ENCODE assay signal across 21 cellular contexts in genomic region chr14:80188571-80188970, GRCh38. TPM values are rescaled to one million over a fixed set of nuclear protein-coding genes. Genes with fewer than 3 reads are reported as not detected.
DNase-seq lines count a peak whose midpoint lies in the region; TF ChIP-seq lines count a peak whose summit lies in the region.
"Had no signal": no experiment of that assay in that cellular context is flagged by ENCODE, and none has a peak within 500 bp of the region (broad histone marks: within the 10 kb centered on the region; RNA-seq: fewer than 3 reads in every experiment).

No MANE protein-coding gene starts in this region.

- H3K4me3 Mint-ChIP-seq in osteocyte (ENCODE audit: unreplicated experiment): no peak overlapping the region
- H3K4me3 Mint-ChIP-seq: CD14-positive monocyte; CD4-positive, alpha-beta memory T cell; CD4-positive, CD25-positive, alpha-beta regulatory T cell; CD8-positive, alpha-beta memory T cell had no signal

- H3K23ac ChIP-seq in trophoblast cell (ENCODE audit: low read length): no peak overlapping the region

- H3K79me2 ChIP-seq in trophoblast cell (ENCODE audit: control insufficient read depth, insufficient read depth, low read length, poor library complexity): no peaks in the 10 kb centered on the region

- H3K18ac ChIP-seq in trophoblast cell (ENCODE audit: low read length): no peak overlapping the region

- H4K12ac ChIP-seq in trophoblast cell (ENCODE audit: low read depth, low read length): no peak overlapping the region

- H3K27me3 ChIP-seq in trophoblast cell (ENCODE audit: insufficient read depth, low read length): no peaks in the 10 kb centered on the region
- H3K27me3 ChIP-seq: BE2C, BLaER1 had no signal

- no peak overlapping the region for H2BK12ac ChIP-seq in trophoblast cell (ENCODE audit: low read length)

- H3K9me3 Mint-ChIP-seq in osteocyte (ENCODE audit: unreplicated experiment): no peaks in the 10 kb centered on the region

- no peaks in the 10 kb centered on the region for H3K9me3 ChIP-seq in trophoblast cell (ENCODE audit: insufficient read depth, low read depth, low read length)
- H3K9me3 ChIP-seq: BE2C, BLaER1 had no signal

- no peak overlapping the region for H4K8ac ChIP-seq in trophoblast cell (ENCODE audit: low read depth, low read length)

- H3K4me1 Mint-ChIP-seq in osteocyte (ENCODE audit: unreplicated experiment): no peaks in the 10 kb centered on the region
- H3K4me1 Mint-ChIP-seq: CD14-positive monocyte; CD4-positive, alpha-beta memory T cell; CD4-positive, CD25-positive, alpha-beta regulatory T cell; CD8-positive, alpha-beta memory T cell had no signal

- H3K14ac ChIP-seq in trophoblast cell (ENCODE audit: low read length): no peak overlapping the region

- no peak overlapping the region for H2AK5ac ChIP-seq in trophoblast cell (ENCODE audit: low read length)

- peak overlapping the region; percentile 21 for H3K27ac ChIP-seq in trophoblast cell (ENCODE audit: low read depth, low read length)
- H3K27ac ChIP-seq: BLaER1 had no signal

- peaks cover 2% of the 10 kb centered on the region for H3K36me3 Mint-ChIP-seq in osteocyte (ENCODE audit: unreplicated experiment)
- H3K36me3 Mint-ChIP-seq: CD14-positive monocyte; CD4-positive, alpha-beta memory T cell; CD4-positive, CD25-positive, alpha-beta regulatory T cell; CD8-positive, alpha-beta memory T cell had no signal

- H3K4me3 ChIP-seq in trophoblast cell (ENCODE audit: low read depth, low read length): no peak overlapping the region
- H3K4me3 ChIP-seq: BLaER1, GM12878 had no signal

- peak; percentile 32 for DNase-seq in EH (ENCODE audit: low read depth)
- peak; percentile 57 to 75 for DNase-seq in trophoblast cell
- DNase-seq in osteocyte (ENCODE audit: extremely low spot score, unreplicated experiment): no peak
- no peak for DNase-seq in NCI-H2227 treated with DMSO at 0.1 percent for 48 hours (lab: John Stamatoyannopoulos, UW)
- no peak for DNase-seq in OCI-M2 (lab: John Stamatoyannopoulos, UW; ENCODE audit: unreplicated experiment)
- DNase-seq: 8988T; ACHN; BE2C; C1 segment of cervical spinal cord; Calu3; CD4-positive, alpha-beta memory T cell; CD4-positive, CD25-positive, alpha-beta regulatory T cell; CD8-positive, alpha-beta memory T cell; COR-L47; DMS79 treated with DMSO at 0.1 percent for 48 hours; EL; GDM1 had no signal

- H2BK5ac ChIP-seq in trophoblast cell (ENCODE audit: low read depth, low read length, poor library complexity): no peak overlapping the region

- no peak overlapping the region for H3K4ac ChIP-seq in trophoblast cell (ENCODE audit: low read depth, low read length)

- peaks cover 0 to 1% of the 10 kb centered on the region in 2 experiments for H3K4me1 ChIP-seq in trophoblast cell (ENCODE audit: control insufficient read depth in 1 of 2, insufficient read depth in 2 of 2, low read length in 2 of 2)
- H3K4me1 ChIP-seq: BE2C, BLaER1 had no signal

- no peak overlapping the region for H2BK120ac ChIP-seq in trophoblast cell (ENCODE audit: insufficient read depth, low read length, poor library complexity)

- TF ChIP-seq CTCF in osteocyte (IDR thresholded peaks at IDR 0.05): no peak

- H3K27me3 Mint-ChIP-seq in osteocyte (ENCODE audit: unreplicated experiment): no peaks in the 10 kb centered on the region
- H3K27me3 Mint-ChIP-seq: CD4-positive, alpha-beta memory T cell; CD4-positive, CD25-positive, alpha-beta regulatory T cell; CD8-positive, alpha-beta memory T cell had no signal

- no peak overlapping the region for H3K27ac Mint-ChIP-seq in osteocyte (ENCODE audit: unreplicated experiment)
- H3K27ac Mint-ChIP-seq: CD14-positive monocyte; CD4-positive, alpha-beta memory T cell; CD4-positive, CD25-positive, alpha-beta regulatory T cell; CD8-positive, alpha-beta memory T cell had no signal

- no peak overlapping the region for H3K4me2 ChIP-seq in trophoblast cell (ENCODE audit: low read length)
- H3K4me2 ChIP-seq: BLaER1 had no signal

- no peaks in the 10 kb centered on the region for H3K79me1 ChIP-seq in trophoblast cell (ENCODE audit: low read length)

- H4K91ac ChIP-seq in trophoblast cell (ENCODE audit: low read depth, low read length): no peak overlapping the region

- H3K36me3 ChIP-seq in trophoblast cell (ENCODE audit: control insufficient read depth in 1 of 2, insufficient read depth in 2 of 2, low read length in 2 of 2): no peaks in the 10 kb centered on the region
- H3K36me3 ChIP-seq: BE2C, BLaER1 had no signal

- H3K9ac ChIP-seq in trophoblast cell (ENCODE audit: low read length): no peak overlapping the region
- H3K9ac ChIP-seq: BLaER1 had no signal

- no peak overlapping the region for H2AFZ ChIP-seq in trophoblast cell (ENCODE audit: insufficient read depth, low read length, poor library complexity)

- no CpG with 5 or more reads among the region's 6 CpGs for WGBS in trophoblast cell (ENCODE audit: extremely low coverage, insufficient coverage, insufficient read length)

RNA-seq across cellular contexts. Expression of gene DIO2, which starts 22.7 kb away (rescaled TPM):
- 3.0 and 3.5 TPM in 2 replicates for polyA plus RNA-seq in trophoblast cell (2013)
- 240 and 244 TPM in 2 replicates for total RNA-seq in osteocyte
- total RNA-seq: CD4-positive, alpha-beta memory T cell; CD4-positive, CD25-positive, alpha-beta regulatory T cell; CD8-positive, alpha-beta memory T cell; G401; GM12878 had no signal
- polyA plus RNA-seq: CD14-positive monocyte; CD4-positive, alpha-beta memory T cell; CD4-positive, CD25-positive, alpha-beta regulatory T cell; CD8-positive, alpha-beta memory T cell; GM12878 had no signal

Comparison
In these comparisons a context has a peak if more than half of its experiments do, and no peak if none do; other contexts are left out.
1. DNase-seq: peak in EH (single experiment) and trophoblast cell (2 of 2); none in osteocyte (single experiment), NCI-H2227 treated with DMSO at 0.1 percent for 48 hours (single experiment) and OCI-M2 (single experiment).